ENCODE assay signal across 23 cellular contexts in the genomic region with DNA sequence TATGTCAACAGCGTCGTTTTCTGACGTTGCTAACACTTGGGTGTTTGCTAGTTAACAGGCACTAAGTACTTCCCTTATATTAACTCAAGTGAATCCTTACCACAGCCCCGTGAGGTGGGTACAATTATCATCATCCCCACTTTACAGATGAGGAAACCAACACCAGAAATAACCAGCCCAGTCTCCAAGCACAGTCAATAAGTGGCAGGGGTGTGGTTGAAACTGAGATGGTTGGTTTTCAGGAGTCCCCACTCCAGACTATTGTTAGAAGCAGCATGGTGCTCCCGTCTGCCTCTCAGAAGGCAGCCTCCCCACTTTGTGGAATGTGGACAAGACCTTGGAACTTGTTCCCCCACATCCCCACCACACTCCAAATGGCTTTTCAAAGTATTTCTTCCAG. TPM values are rescaled to one million over a fixed set of nuclear protein-coding genes. Genes with fewer than 3 reads are reported as not detected.
DNase-seq lines count a peak whose midpoint lies in the region; ATAC-seq, FAIRE-seq and TF ChIP-seq lines count a peak whose summit lies in the region.
"Had no signal": no experiment of that assay in that cellular context is flagged by ENCODE, and none has a peak within 500 bp of the region (broad histone marks: within the 10 kb centered on the region; RNA-seq: fewer than 3 reads in every experiment).

No MANE protein-coding gene starts in this region.

- TF ChIP-seq EP300 in K562 (IDR thresholded peaks at IDR 0.05; ENCODE audit: low read length) = no peak

- no peak overlapping the region for H2BK5ac ChIP-seq in neuronal stem cell (ENCODE audit: low read length)

- no peaks in the 10 kb centered on the region for H3K79me2 ChIP-seq in KMS-11 (ENCODE audit: insufficient read depth, low read depth)
- no peaks in the 10 kb centered on the region for H3K79me2 ChIP-seq in K562 (ENCODE audit: control insufficient read depth, insufficient read depth, low read length)

- no peak overlapping the region for H3K27ac ChIP-seq in BLaER1
- peak overlapping the region; percentile 14; the same call in 1 of the 2 replicates for H3K27ac ChIP-seq in KMS-11
- no peak overlapping the region for H3K27ac ChIP-seq in K562 (ENCODE audit: extremely low read depth, low read depth, low read length)
- no peak overlapping the region for H3K27ac ChIP-seq in neuronal stem cell (replicated peaks; ENCODE audit: low read length)
- H3K27ac ChIP-seq: C4-2B had no signal

- CTCF ChIA-PET in K562 (lab: Yijun Ruan, JAX; ENCODE audit: low intra/inter-chr PET ratio) = no interaction called here

- H3K23ac ChIP-seq in neuronal stem cell (ENCODE audit: low read depth, low read length, poor library complexity) = no peak overlapping the region

- H3K9me3 ChIP-seq in BLaER1 = peaks cover 31% of the 10 kb centered on the region
- H3K9me3 ChIP-seq in K562 (replicated peaks; ENCODE audit: control insufficient read depth, insufficient read depth, low read depth, low read length) = no peaks in the 10 kb centered on the region
- no peaks in the 10 kb centered on the region for H3K9me3 ChIP-seq in neuronal stem cell (replicated peaks in 1 of 2; ENCODE audit: control insufficient read depth in 2 of 2, insufficient read depth in 1 of 2, low read depth in 1 of 2, low read length in 2 of 2)

- peak; percentile 15 for FAIRE-seq in K562 (lab: Jason Lieb, UNC)
- FAIRE-seq: GM19239 had no signal

- peak; percentile 3; the same call in 1 of the 3 replicates for ATAC-seq in K562
- no peak for ATAC-seq in stimulated activated naive CD8-positive, alpha-beta T cell treated with anti-CD3 and anti-CD28 coated beads, Interleukin-15, Interleukin-2, amounts not matched to agents 100 U/mL and 50 U/mL, for 24 hours
- ATAC-seq: PC-3 had no signal

- intact Hi-C loops in K562 (cut with micrococcal nuclease) = no loop called here

- H2AFZ ChIP-seq in KMS-11 (ENCODE audit: low read depth) (peak overlapping the region; percentile 39; the same call in 1 of the 2 replicates), K562 (ENCODE audit: low read depth, low read length) (peak overlapping the region; percentile 92), neuronal stem cell (ENCODE audit: low read length) (peak overlapping the region; percentile 58)

- H2BK12ac ChIP-seq in neuronal stem cell (ENCODE audit: low read length) = no peak overlapping the region

- no peak overlapping the region for H4K8ac ChIP-seq in neuronal stem cell (ENCODE audit: low read depth, low read length)

- H3K36me3 ChIP-seq in BLaER1 (peaks cover 7% of the 10 kb centered on the region; the same call in 1 of the 2 replicates), KMS-11 (ENCODE audit: insufficient read depth) (no peaks in the 10 kb centered on the region), K562 (ENCODE audit: control insufficient read depth, insufficient read depth, low read length) (no peaks in the 10 kb centered on the region), neuronal stem cell (replicated peaks in 1 of 2; ENCODE audit: control insufficient read depth in 2 of 2, insufficient read depth in 2 of 2, low read length in 2 of 2) (no peaks in the 10 kb centered on the region)

- H4K20me1 ChIP-seq in BLaER1 (no peaks in the 10 kb centered on the region), KMS-11 (ENCODE audit: insufficient read depth) (no peaks in the 10 kb centered on the region), K562 (replicated peaks; ENCODE audit: control insufficient read depth, insufficient read depth, low read length) (no peaks in the 10 kb centered on the region)

- WGBS in K562 (ENCODE audit: insufficient coverage, low coverage, missing lambda C conversion rate) = 21% methylated on average over 5 of the region's 5 CpGs
- no CpG with 5 or more reads among the region's 5 CpGs for WGBS in neuronal stem cell (ENCODE audit: extremely low coverage in 2 of 2, insufficient read length in 2 of 2, insufficient replicate concordance in 1 of 2), 2 donors

- BruUV-seq in K562 (replicated peaks; lab: Mats Ljungman, UMichigan) = no TSS peak

- H3K18ac ChIP-seq in neuronal stem cell (ENCODE audit: low read length) = no peak overlapping the region

- peaks cover 18% of the 10 kb centered on the region for H3K4me1 ChIP-seq in BLaER1
- H3K4me1 ChIP-seq in KMS-11 (ENCODE audit: low read depth, poor library complexity, severe bottlenecking) = peaks cover 27% of the 10 kb centered on the region
- peaks cover 6 to 15% of the 10 kb centered on the region in 2 experiments; a peak in 4 of 5 replicates for H3K4me1 ChIP-seq in K562 (replicated peaks in 1 of 2; ENCODE audit: control insufficient read depth in 2 of 2, insufficient read depth in 2 of 2, low read length in 2 of 2)
- H3K4me1 ChIP-seq in neuronal stem cell (ENCODE audit: control insufficient read depth in 2 of 2, insufficient read depth in 1 of 2, low read depth in 1 of 2, low read length in 2 of 2) = peaks cover 9 to 13% of the 10 kb centered on the region in 2 donors

- DNase-seq in K562 (ENCODE audit: extremely low read depth in 1 of 4, low spot score in 3 of 4) (no peak), neuronal stem cell (ENCODE audit: low spot score) (no peak), medulla oblongata (ENCODE audit: extremely low spot score) (no peak), NCI-H2227 treated with DMSO at 0.1 percent for 48 hours (lab: John Stamatoyannopoulos, UW) (no peak), NCI-H2171 treated with DMSO at 0.1 percent for 48 hours (lab: John Stamatoyannopoulos, UW) (no peak)
- DNase-seq in stimulated activated naive CD8-positive, alpha-beta T cell treated with anti-CD3 and anti-CD28 coated beads, Interleukin-15, Interleukin-2, amounts not matched to agents 100 U/mL and 50 U/mL, for 24 hours = no peak
- DNase-seq: AML-193; Calu3; CD8-positive, alpha-beta memory T cell; DMS153; NCI-H1105; NCI-H146; NCI-H2029; NCI-H2171; NCI-H446; NCI-H526 treated with DMSO at 0.1 percent for 48 hours; PC-3; RPMI8226; SHP77 had no signal

- peak overlapping the region; percentile 14; the same call in 1 of the 2 replicates for H3K4me2 ChIP-seq in BLaER1
- peak overlapping the region; percentile 70 for H3K4me2 ChIP-seq in KMS-11
- no peak overlapping the region for H3K4me2 ChIP-seq in K562 (ENCODE audit: insufficient read depth, low read length)
- no peak overlapping the region for H3K4me2 ChIP-seq in neuronal stem cell (ENCODE audit: insufficient read depth, low read length, poor library complexity, severe bottlenecking)

- no peak for TF ChIP-seq RAD21 in K562 (CRISPR knock-in tag; conservative IDR thresholded peaks at IDR 0.05 in 1 of 2, IDR thresholded peaks at IDR 0.05 in 1 of 2)

- no peaks in the 10 kb centered on the region for H3K79me1 ChIP-seq in neuronal stem cell (ENCODE audit: low read depth, low read length)

- in situ Hi-C loops in K562 (cut with MboI) = no loop called here

- no peak overlapping the region for H2BK120ac ChIP-seq in neuronal stem cell (ENCODE audit: low read depth, low read length)

- TF ChIP-seq POLR2A in K562 (conservative IDR thresholded peaks at IDR 0.05) = no peak

- H3K9ac ChIP-seq in BLaER1 (no peak overlapping the region), KMS-11 (no peak overlapping the region; the same call in 1 of the 2 replicates), K562 (ENCODE audit: insufficient read depth in 1 of 2, low read depth in 2 of 2, low read length in 2 of 2) (no peak overlapping the region), neuronal stem cell (ENCODE audit: low read depth, low read length, poor library complexity) (no peak overlapping the region)

- no peak overlapping the region for H3K4me3 ChIP-seq in BLaER1
- peak overlapping the region; percentile 18 for H3K4me3 ChIP-seq in KMS-11 (IDR thresholded peaks at IDR 0.05; ENCODE audit: insufficient read depth, low read depth, low read length)
- no peak overlapping the region for H3K4me3 ChIP-seq in K562
- H3K4me3 ChIP-seq in neuronal stem cell (ENCODE audit: low read length in 2 of 2) = no peak overlapping the region

- TF ChIP-seq CTCF in KMS-11 (conservative IDR thresholded peaks at IDR 0.05; ENCODE audit: low read depth, low read length) (no peak), K562 (IDR thresholded peaks at IDR 0.05 in 2 of 3, conservative IDR thresholded peaks at IDR 0.05 in 1 of 3; ENCODE audit: insufficient read depth in 2 of 3, low read depth in 1 of 3, low read length in 3 of 3) (no peak)

- no peaks in the 10 kb centered on the region for H3K9me1 ChIP-seq in K562 (ENCODE audit: control insufficient read depth, insufficient read depth, low read length)

- no peak overlapping the region for H3K4ac ChIP-seq in neuronal stem cell (ENCODE audit: low read length)

- H3K27me3 ChIP-seq in BLaER1 (peaks cover 14% of the 10 kb centered on the region; the same call in 1 of the 2 replicates), KMS-11 (ENCODE audit: insufficient read depth, low read depth) (no peaks in the 10 kb centered on the region), K562 (ENCODE audit: control insufficient read depth in 2 of 2, insufficient read depth in 2 of 2, low read length in 2 of 2) (peaks cover 24 to 62% of the 10 kb centered on the region in 2 experiments), neuronal stem cell (ENCODE audit: control insufficient read depth in 3 of 3, insufficient read depth in 3 of 3, low read depth in 1 of 3, low read length in 3 of 3) (peaks cover 0 to 33% (median 13%) of the 10 kb centered on the region in 3 experiments)

- no peak overlapping the region for H2AK5ac ChIP-seq in neuronal stem cell (ENCODE audit: low read depth, low read length)

- no peak overlapping the region for H3K14ac ChIP-seq in neuronal stem cell (ENCODE audit: low read length)

- no peak overlapping the region for H4K91ac ChIP-seq in neuronal stem cell (ENCODE audit: low read depth, low read length, poor library complexity)

- H2BK15ac ChIP-seq in neuronal stem cell (ENCODE audit: low read length) = no peak overlapping the region

- POLR2A ChIA-PET in K562 (lab: Yijun Ruan, JAX) = interaction anchor here (1.2 kb wide), 1 partner anchor 8 kb away, joined by 5 read pairs; no protein-coding TSS in a partner anchor

RNA-seq across cellular contexts. Expression of gene ACOT11, which starts 45.7 kb away (rescaled TPM):
- total RNA-seq in K562 (2011; cell fraction: chromatin; rRNA removed; ENCODE audit: low replicate concordance) = 1.0 and 3.3 TPM in 2 replicates
- total RNA-seq in K562 (2011; cell fraction: nucleolus; rRNA removed) = 1.4 and 1.7 TPM in 2 replicates
- 0.73 and 1.7 TPM in 2 replicates for total RNA-seq in K562 (2011; cell fraction: nucleoplasm; rRNA removed)
- 0.49 and 0.64 TPM in 2 replicates for total RNA-seq in K562 (2014; rRNA removed)
- 0.04 and 0.16 TPM in 2 replicates for total RNA-seq in K562 (2014; rRNA removed; fragmentation: Illumina TruSeq; extraction: Trizol)
- 0.33 and 0.64 TPM in 2 replicates for total RNA-seq in K562 (2015; rRNA removed; fragmentation: Illumina TruSeq; extraction: Trizol)
- 0.89 and 1.2 TPM in 2 replicates for total RNA-seq in K562 (2021)
- polyA plus RNA-seq in K562 (2011; rRNA removed) = 0.31 and 2.8 TPM in 2 replicates
- 0.63 and 1.6 TPM in 2 replicates for polyA plus RNA-seq in K562 (2011; cell fraction: cytosol; rRNA removed)
- polyA plus RNA-seq in K562 (2011; cell fraction: nucleus; rRNA removed) = 2.9 and 6.7 TPM in 2 replicates
- polyA plus RNA-seq in K562 (2012) = 0.46 and 1.5 TPM in 2 replicates
- polyA plus RNA-seq in K562 (2014; fragmentation: Illumina TruSeq; extraction: Trizol) = 0.42 and 0.91 TPM in 2 replicates
- not detected for polyA plus RNA-seq in K562 (2014; fragmentation: Nextera tagmentation; extraction: Ambion mirVana)
- polyA plus RNA-seq in K562 (2014; rRNA removed) = 0.71 and 0.78 TPM in 2 replicates
- 0.21 and 2.1 TPM in 2 replicates for polyA minus RNA-seq in K562 (2011; rRNA and poly(A)+ RNA removed)
- polyA minus RNA-seq in K562 (2011; cell fraction: cytosol; rRNA and poly(A)+ RNA removed) = 1.2 TPM in 1 of 2 replicates, not detected in the other
- 0.40 and 5.1 TPM in 2 replicates for polyA minus RNA-seq in K562 (2011; cell fraction: nucleus; rRNA and poly(A)+ RNA removed)
- polyA plus RNA-seq in neuronal stem cell (2013, experiment 1 of 2) = 0.82 TPM
- polyA plus RNA-seq in neuronal stem cell (2013, experiment 2 of 2) = 0.90 TPM

Comparison
In these comparisons a context has a peak if more than half of its experiments do, and no peak if none do; other contexts are left out.
1. H3K4me2 ChIP-seq: peak in BLaER1 (single experiment) and KMS-11 (single experiment); none in K562 (single experiment) and neuronal stem cell (single experiment).
2. H2AFZ ChIP-seq: peak in every context shown above with its lines; median percentile 92 in K562; 58 in neuronal stem cell; 39 in KMS-11.